ENCODE assay signal across 9 cellular contexts in the genomic region with DNA sequence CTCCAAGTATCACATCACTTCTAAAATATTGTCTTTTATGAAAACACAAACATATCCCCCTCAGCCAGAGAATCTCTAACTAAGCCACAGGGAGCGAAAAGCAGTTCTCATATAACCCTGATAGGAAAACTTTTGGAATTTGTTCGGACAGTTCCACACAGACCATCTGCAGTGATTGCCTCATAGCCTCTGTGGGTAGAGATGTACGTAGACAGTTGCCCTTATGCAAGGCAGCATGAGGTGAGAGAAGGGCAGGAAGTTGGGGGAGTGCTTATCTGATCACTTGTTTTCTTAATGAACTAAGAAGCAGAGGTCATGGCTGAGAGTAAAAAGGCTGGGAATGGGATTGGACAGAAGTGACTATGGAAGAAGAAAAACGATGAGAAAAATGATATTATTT. TPM values are rescaled to one million over a fixed set of nuclear protein-coding genes. Genes with fewer than 3 reads are reported as not detected.
DNase-seq lines count a peak whose midpoint lies in the region; ATAC-seq and TF ChIP-seq lines count a peak whose summit lies in the region.
"Had no signal": no experiment of that assay in that cellular context is flagged by ENCODE, and none has a peak within 500 bp of the region (broad histone marks: within the 10 kb centered on the region; RNA-seq: fewer than 3 reads in every experiment).

No MANE protein-coding gene starts in this region.

- ATAC-seq in activated CD4-positive, alpha-beta T cell treated with anti-CD3 and anti-CD28 coated beads for 36 hours = peak; percentile 81
- ATAC-seq in GM18868 (IDR thresholded peaks at IDR 0.05; ENCODE audit: unreplicated experiment) = no peak

- peaks cover 0 to 9% (median 0%) of the 10 kb centered on the region in 6 donors for H3K36me3 ChIP-seq in spleen

- 37 to 56% (median 50%) methylated on average over 4 of the region's 4 CpGs for WGBS in spleen, 5 donors

- CTCF ChIA-PET in activated CD4-positive, alpha-beta T cell treated with anti-CD3 and anti-CD28 coated beads for 36 hours (lab: Charles Lee) = interaction anchor here (0.7 to 2.2 kb wide), 7 partner anchors 9 to 261 kb away, joined by 3 to 13 read pairs (median 3); no protein-coding TSS in a partner anchor

- no peaks in the 10 kb centered on the region for H3K27me3 Mint-ChIP-seq in activated CD4-positive, alpha-beta T cell treated with anti-CD3 and anti-CD28 coated beads for 36 hours
- H3K27me3 Mint-ChIP-seq in T-helper 2 cell treated with Interferon-gamma antibody and Interleukin-4, amounts not matched to agents 5 μg/mL and 100 μg/mL, for 36 hours (ENCODE audit: low read depth) = no peaks in the 10 kb centered on the region

- peak; percentile 38 for DNase-seq in activated CD4-positive, alpha-beta T cell treated with anti-CD3 and anti-CD28 coated beads for 36 hours
- no peak for DNase-seq in activated CD4-positive, alpha-beta T cell treated with anti-CD3 and anti-CD28 coated beads, Interleukin-2, amount 50 U/mL, for 4 hours
- peak; percentile 53 for DNase-seq in T-helper 2 cell treated with Interferon-gamma antibody and Interleukin-4, amounts not matched to agents 5 μg/mL and 100 μg/mL, for 36 hours (ENCODE audit: low spot score)
- DNase-seq in fibroblast of the aortic adventitia (ENCODE audit: low read depth) (peak; percentile 91), spleen (no peak), NCI-H526 treated with DMSO at 0.1 percent for 48 hours (lab: John Stamatoyannopoulos, UW) (no peak), GM03348 (ENCODE audit: low spot score) (no peak)
- DNase-seq: NCI-H1048 had no signal

- POLR2A ChIA-PET in activated CD4-positive, alpha-beta T cell treated with anti-CD3 and anti-CD28 coated beads for 36 hours (lab: Charles Lee) = interaction anchor here (0.7 kb wide), 1 partner anchor 1075 kb away, joined by 3 read pairs; no protein-coding TSS in a partner anchor

- H3K9me3 Mint-ChIP-seq in activated CD4-positive, alpha-beta T cell treated with anti-CD3 and anti-CD28 coated beads for 36 hours (ENCODE audit: low read depth) = no peaks in the 10 kb centered on the region
- H3K9me3 Mint-ChIP-seq in T-helper 2 cell treated with Interferon-gamma antibody and Interleukin-4, amounts not matched to agents 5 μg/mL and 100 μg/mL, for 36 hours = peaks cover 3% of the 10 kb centered on the region

- no peak for TF ChIP-seq CTCF in fibroblast of the aortic adventitia (IDR thresholded peaks at IDR 0.05; ENCODE audit: insufficient read depth, low read length)
- no peak for TF ChIP-seq CTCF in spleen (IDR thresholded peaks at IDR 0.05 in 8 of 11, conservative IDR thresholded peaks at IDR 0.05 in 3 of 11)

- peaks cover 0 to 43% (median 20%) of the 10 kb centered on the region in 6 donors for H3K4me1 ChIP-seq in spleen

- no peaks in the 10 kb centered on the region for H3K27me3 ChIP-seq in spleen (replicated peaks in 1 of 7)

- peaks cover 5% of the 10 kb centered on the region for H3K36me3 Mint-ChIP-seq in activated CD4-positive, alpha-beta T cell treated with anti-CD3 and anti-CD28 coated beads for 36 hours (ENCODE audit: low read depth)
- H3K36me3 Mint-ChIP-seq in T-helper 2 cell treated with Interferon-gamma antibody and Interleukin-4, amounts not matched to agents 5 μg/mL and 100 μg/mL, for 36 hours (ENCODE audit: low read depth) = peaks cover 6% of the 10 kb centered on the region

- intact Hi-C loops in activated CD4-positive, alpha-beta T cell treated with anti-CD3 and anti-CD28 coated beads for 36 hours (cut with DNase I, micrococcal nuclease) = no loop called here
- intact Hi-C loops in spleen (cut with DNase I; ENCODE audit: low total_unique reads) = no loop called here

- TF ChIP-seq POLR2A in spleen (IDR thresholded peaks at IDR 0.05) = no peak

- H3K4me3 Mint-ChIP-seq in activated CD4-positive, alpha-beta T cell treated with anti-CD3 and anti-CD28 coated beads for 36 hours = no peak overlapping the region
- H3K4me3 Mint-ChIP-seq in T-helper 2 cell treated with Interferon-gamma antibody and Interleukin-4, amounts not matched to agents 5 μg/mL and 100 μg/mL, for 36 hours = peak overlapping the region; percentile 62

- H3K4me1 Mint-ChIP-seq in activated CD4-positive, alpha-beta T cell treated with anti-CD3 and anti-CD28 coated beads for 36 hours = peaks cover 28% of the 10 kb centered on the region
- H3K4me1 Mint-ChIP-seq in T-helper 2 cell treated with Interferon-gamma antibody and Interleukin-4, amounts not matched to agents 5 μg/mL and 100 μg/mL, for 36 hours (ENCODE audit: low read depth) = peaks cover 29% of the 10 kb centered on the region

- peak overlapping the region; percentile 93 for H3K27ac Mint-ChIP-seq in activated CD4-positive, alpha-beta T cell treated with anti-CD3 and anti-CD28 coated beads for 36 hours
- peak overlapping the region; percentile 95 for H3K27ac Mint-ChIP-seq in T-helper 2 cell treated with Interferon-gamma antibody and Interleukin-4, amounts not matched to agents 5 μg/mL and 100 μg/mL, for 36 hours

- no peak overlapping the region for H3K4me3 ChIP-seq in fibroblast of the aortic adventitia (ENCODE audit: low read depth, low read length)
- peak overlapping the region in 1 of 8 donors; percentile 37 for H3K4me3 ChIP-seq in spleen

- H3K27ac ChIP-seq in spleen = peak overlapping the region; percentile 5 to 79 (median 48)

- H3K9me3 ChIP-seq in spleen = no peaks in the 10 kb centered on the region

RNA-seq across cellular contexts. Expression of a gene that starts 39.6 kb away (rescaled TPM):
- total RNA-seq in activated CD4-positive, alpha-beta T cell treated with anti-CD3 and anti-CD28 coated beads for 36 hours = 10 to 100 TPM; 16.7 to 17.6 TPM
- total RNA-seq in fibroblast of the aortic adventitia (ENCODE audit: low replicate concordance) (8.9 and 24.6 TPM in 2 replicates), spleen (10 to 100 TPM; 35.7 to 72.0 (median 50.0) TPM)
- polyA plus RNA-seq in spleen = 10 to 100 TPM in 2 of 3 donors, 1 to 10 TPM in 1; 5.1 to 10.4 (median 10.4) TPM

Comparison
In these comparisons a context has a peak if more than half of its experiments do, and no peak if none do; other contexts are left out.
1. DNase-seq: peak in activated CD4-positive, alpha-beta T cell treated with anti-CD3 and anti-CD28 coated beads for 36 hours (single experiment), T-helper 2 cell treated with Interferon-gamma antibody and Interleukin-4, amounts not matched to agents 5 μg/mL and 100 μg/mL, for 36 hours (single experiment) and fibroblast of the aortic adventitia (single experiment); none in activated CD4-positive, alpha-beta T cell treated with anti-CD3 and anti-CD28 coated beads, Interleukin-2, amount 50 U/mL, for 4 hours (0 of 2), spleen (single experiment), NCI-H526 treated with DMSO at 0.1 percent for 48 hours (single experiment) and GM03348 (single experiment).